Comparison of ENCODE assay signal across 19 cellular contexts in the genomic region with DNA sequence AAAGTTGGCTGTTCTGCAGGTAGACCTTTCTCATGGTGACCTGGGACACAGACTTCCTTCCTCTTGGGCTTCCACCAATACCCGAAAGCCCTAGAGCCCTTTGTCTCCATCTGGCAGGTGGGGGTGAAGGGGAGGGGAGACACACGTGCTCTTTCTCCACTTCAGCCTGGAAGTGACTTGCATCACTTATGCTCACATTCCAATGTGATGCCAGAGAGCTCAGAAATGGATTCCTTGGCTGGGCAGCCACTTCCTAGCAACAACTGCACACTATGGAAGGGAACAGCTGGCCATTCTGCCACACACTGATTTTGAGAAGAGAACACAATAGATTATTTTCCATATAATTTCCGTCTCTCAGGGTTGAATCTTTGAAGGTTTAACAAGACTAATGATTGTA. TPM values are rescaled to one million over a fixed set of nuclear protein-coding genes. Genes with fewer than 3 reads are reported as not detected.
DNase-seq lines count a peak whose midpoint lies in the region; ATAC-seq, FAIRE-seq and TF ChIP-seq lines count a peak whose summit lies in the region.
"Had no signal": no experiment of that assay in that cellular context is flagged by ENCODE, and none has a peak within 500 bp of the region (broad histone marks: within the 10 kb centered on the region; RNA-seq: fewer than 3 reads in every experiment).

No MANE protein-coding gene starts in this region.

- no peak overlapping the region for H2AK5ac ChIP-seq in IMR-90 (ENCODE audit: low read depth, low read length)

- no peak overlapping the region for H3K4ac ChIP-seq in IMR-90 (ENCODE audit: low read depth, low read length)

- H3K4me2 ChIP-seq in IMR-90 (ENCODE audit: low read depth, low read length) = no peak overlapping the region
- peak overlapping the region; percentile 44 for H3K4me2 ChIP-seq in mammary epithelial cell (ENCODE audit: insufficient read depth, low read depth, low read length)
- peak overlapping the region; percentile 47 for H3K4me2 ChIP-seq in keratinocyte (ENCODE audit: control insufficient read depth, extremely low read depth, insufficient read depth, low read depth, low read length)
- H3K4me2 ChIP-seq: BLaER1, smooth muscle cell had no signal

- H2AFZ ChIP-seq in IMR-90 (replicated peaks; ENCODE audit: low read length, poor library complexity) (no peak overlapping the region), mammary epithelial cell (ENCODE audit: low read depth, low read length) (peak overlapping the region; percentile 16), keratinocyte (ENCODE audit: control insufficient read depth, low read length) (no peak overlapping the region)

- no peak overlapping the region for H2BK20ac ChIP-seq in IMR-90 (ENCODE audit: low read depth, low read length)

- dilution Hi-C loops in IMR-90 (cut with HindIII; ENCODE audit: low sequenced_read_pairs, unreplicated experiment) = no loop called here
- dilution Hi-C loops in mammary epithelial cell (cut with HindIII; ENCODE audit: low sequenced_read_pairs) = no loop called here
- dilution Hi-C loops in keratinocyte (cut with MboI; ENCODE audit: extremely low pct_ligation_motif_present, low sequenced_read_pairs) = no loop called here

- H3K27ac ChIP-seq in IMR-90 (ENCODE audit: insufficient read depth, low read length) = no peak overlapping the region
- H3K27ac ChIP-seq in mammary epithelial cell (ENCODE audit: insufficient read depth, low read depth, low read length) = no peak overlapping the region
- no peak overlapping the region for H3K27ac ChIP-seq in keratinocyte (ENCODE audit: control insufficient read depth, insufficient read depth, low read length)
- H3K27ac ChIP-seq: BLaER1 had no signal

- no peak overlapping the region for H2BK5ac ChIP-seq in IMR-90 (ENCODE audit: low read depth, low read length, poor library complexity, severe bottlenecking)

- FAIRE-seq in keratinocyte (lab: Jason Lieb, UNC) = peak; percentile 20
- FAIRE-seq in GM12891 (lab: Jason Lieb, UNC) = no peak

- DNase-seq in AG10803 (ENCODE audit: low read depth) (peak; percentile 87), IMR-90 (peak; percentile 54), mammary epithelial cell (no peak), keratinocyte (ENCODE audit: low read depth, low spot score) (no peak), GM12891 (ENCODE audit: insufficient read length, low spot score) (no peak), left colon (no peak), NCI-H1105 (lab: John Stamatoyannopoulos, UW) (no peak)
- DNase-seq: activated CD4-positive, alpha-beta T cell treated with anti-CD3 and anti-CD28 coated beads, Interleukin-2, amount 50 U/mL, for 48 hours; anterior cingulate cortex; DMS79; MM.1S; NCI-H2107; stimulated activated naive CD4-positive, alpha-beta T cell had no signal

- H4K91ac ChIP-seq in IMR-90 (ENCODE audit: insufficient read depth, low read depth, low read length) = no peak overlapping the region

- TF ChIP-seq POLR2A in IMR-90 (IDR thresholded peaks at IDR 0.05; ENCODE audit: low read depth, low read length) = no peak
- no peak for TF ChIP-seq POLR2A in GM12891 (IDR thresholded peaks at IDR 0.05; ENCODE audit: low read depth, low read length)

- no peak overlapping the region for H3K56ac ChIP-seq in IMR-90 (ENCODE audit: extremely low read depth, insufficient read depth, low read length)

- POLR2A ChIA-PET in IMR-90 (lab: Charles Lee; ENCODE audit: unreplicated experiment) = no interaction called here

- H4K20me1 ChIP-seq in IMR-90 (ENCODE audit: insufficient read depth, low read length) (no peaks in the 10 kb centered on the region), mammary epithelial cell (ENCODE audit: insufficient read depth, low read length) (no peaks in the 10 kb centered on the region), keratinocyte (ENCODE audit: control insufficient read depth, extremely low read depth, insufficient read depth, low read length) (no peaks in the 10 kb centered on the region)
- H4K20me1 ChIP-seq: BLaER1 had no signal

- H3K79me1 ChIP-seq in IMR-90 (ENCODE audit: low read depth in 1 of 2, low read length in 2 of 2) = no peaks in the 10 kb centered on the region

- H3K79me2 ChIP-seq in mammary epithelial cell (ENCODE audit: insufficient read depth, low read length) (no peaks in the 10 kb centered on the region), keratinocyte (ENCODE audit: control insufficient read depth, insufficient read depth, low read length) (no peaks in the 10 kb centered on the region)

- intact Hi-C loops in IMR-90 (cut with micrococcal nuclease) = loop anchor here (2.0 kb wide), 1 partner anchor 15 kb away; no protein-coding TSS in a partner anchor
- intact Hi-C loops in mammary epithelial cell (cut with micrococcal nuclease) = no loop called here
- intact Hi-C loops in left colon (cut with DNase I, micrococcal nuclease) = no loop called here

- no peaks in the 10 kb centered on the region for H3K36me3 ChIP-seq in IMR-90 (ENCODE audit: control insufficient read depth, insufficient read depth, low read length)
- H3K36me3 ChIP-seq in mammary epithelial cell (ENCODE audit: insufficient read depth, low read length) = no peaks in the 10 kb centered on the region
- no peaks in the 10 kb centered on the region for H3K36me3 ChIP-seq in keratinocyte (ENCODE audit: control insufficient read depth in 2 of 2, extremely low read depth in 1 of 2, insufficient read depth in 2 of 2, low read length in 2 of 2)
- H3K36me3 ChIP-seq: BLaER1 had no signal

- no TSS peak for BruUV-seq in IMR-90 (replicated peaks; lab: Mats Ljungman, UMichigan)
- BruUV-seq in mammary epithelial cell (replicated peaks; lab: Mats Ljungman, UMichigan) = no TSS peak

- H3K14ac ChIP-seq in IMR-90 (replicated peaks; ENCODE audit: low read depth, low read length) = no peak overlapping the region

- ATAC-seq in IMR-90 (ENCODE audit: low read depth) (peak; percentile 64), left colon (no peak), esophagus mucosa (no peak)

- in situ Hi-C loops in IMR-90 (cut with MboI; ENCODE audit: low sequenced_read_pairs) = no loop called here
- in situ Hi-C loops in mammary epithelial cell (cut with MboI; ENCODE audit: low sequenced_read_pairs in 2 of 2) = no loop called here

- no peak for TF ChIP-seq CTCF in AG10803 (conservative IDR thresholded peaks at IDR 0.05; ENCODE audit: low read length)
- no peak for TF ChIP-seq CTCF in IMR-90 (conservative IDR thresholded peaks at IDR 0.05; ENCODE audit: low read depth, low read length)
- no peak for TF ChIP-seq CTCF in mammary epithelial cell (conservative IDR thresholded peaks at IDR 0.05 in 1 of 2, IDR thresholded peaks at IDR 0.05 in 1 of 2; ENCODE audit: extremely low read depth in 1 of 2, insufficient read depth in 1 of 2, low read depth in 1 of 2, low read length in 2 of 2)
- TF ChIP-seq CTCF in keratinocyte (optimal IDR thresholded peaks at IDR 0.05 in 1 of 3, IDR thresholded peaks at IDR 0.05 in 1 of 3, conservative IDR thresholded peaks at IDR 0.05 in 1 of 3; ENCODE audit: extremely low read depth in 1 of 3, insufficient read depth in 2 of 3, low read length in 3 of 3) = no peak

- H3K9ac ChIP-seq in IMR-90 (ENCODE audit: low read depth, low read length) (no peak overlapping the region), mammary epithelial cell (ENCODE audit: insufficient read depth, low read length) (no peak overlapping the region), keratinocyte (ENCODE audit: control insufficient read depth, extremely low read depth, insufficient read depth, low read length) (no peak overlapping the region)
- H3K9ac ChIP-seq: BLaER1 had no signal

- H3K9me3 ChIP-seq in IMR-90 (ENCODE audit: control insufficient read depth, insufficient read depth, low read length) (peaks cover under 1% of the 10 kb centered on the region; the same call in 1 of the 2 replicates), mammary epithelial cell (replicated peaks; ENCODE audit: insufficient read depth, low read length) (no peaks in the 10 kb centered on the region), keratinocyte (ENCODE audit: control insufficient read depth, low read depth, low read length) (no peaks in the 10 kb centered on the region)

- no peak overlapping the region for H2BK15ac ChIP-seq in IMR-90 (ENCODE audit: low read depth, low read length)

- no peak overlapping the region for H4K5ac ChIP-seq in IMR-90 (ENCODE audit: low read depth, low read length)

- H3K4me3 ChIP-seq in AG10803 (ENCODE audit: low read length) (no peak overlapping the region), IMR-90 (ENCODE audit: insufficient read depth, low read depth, low read length) (no peak overlapping the region), mammary epithelial cell (replicated peaks in 1 of 3; ENCODE audit: insufficient read depth in 1 of 3, low read depth in 2 of 3, low read length in 3 of 3) (no peak overlapping the region), keratinocyte (ENCODE audit: control insufficient read depth in 2 of 3, extremely low read depth in 1 of 3, insufficient read depth in 2 of 3, low read depth in 1 of 3, low read length in 3 of 3) (no peak overlapping the region)
- H3K4me3 ChIP-seq: BLaER1, smooth muscle cell had no signal

- no peak overlapping the region for H3K23ac ChIP-seq in IMR-90 (ENCODE audit: low read depth, low read length)

- no peak for TF ChIP-seq RAD21 in IMR-90 (IDR thresholded peaks at IDR 0.05; ENCODE audit: low read length)

- 0 out of 2 replicates have a peak, but pooled peaks cover 2% of the 10 kb centered on the region for H3K4me1 ChIP-seq in IMR-90 (ENCODE audit: control insufficient read depth, insufficient read depth, low read length)
- peaks cover 11% of the 10 kb centered on the region for H3K4me1 ChIP-seq in mammary epithelial cell (ENCODE audit: insufficient read depth, low read length)
- peaks cover 11% of the 10 kb centered on the region for H3K4me1 ChIP-seq in keratinocyte (ENCODE audit: control insufficient read depth, extremely low read depth, insufficient read depth, low read length)

- no CpG with 5 or more reads among the region's 3 CpGs for WGBS in IMR-90 (ENCODE audit: extremely low coverage in 2 of 2, insufficient read length in 1 of 2), 2 experiments
- WGBS in mammary epithelial cell (ENCODE audit: low coverage, missing lambda C conversion rate) = 60% methylated on average over 3 of the region's 3 CpGs

- H3K18ac ChIP-seq in IMR-90 (ENCODE audit: low read depth, low read length) = no peak overlapping the region

- H3K27me3 ChIP-seq in IMR-90 (ENCODE audit: control insufficient read depth, insufficient read depth, low read length) (no peaks in the 10 kb centered on the region), mammary epithelial cell (ENCODE audit: insufficient read depth, low read length) (no peaks in the 10 kb centered on the region), keratinocyte (ENCODE audit: control insufficient read depth, extremely low read depth, insufficient read depth, low read length) (no peaks in the 10 kb centered on the region)
- H3K27me3 ChIP-seq: BLaER1 had no signal

- H2AK9ac ChIP-seq in IMR-90 (replicated peaks; ENCODE audit: low read depth, low read length, poor library complexity) = no peak overlapping the region

- H4K8ac ChIP-seq in IMR-90 (ENCODE audit: low read depth in 2 of 2, low read length in 2 of 2) = no peak overlapping the region

- no peak overlapping the region for H2BK120ac ChIP-seq in IMR-90 (ENCODE audit: low read depth, low read length)

- no peaks in the 10 kb centered on the region for H3K9me1 ChIP-seq in IMR-90 (ENCODE audit: insufficient read depth, low read length)
- no peaks in the 10 kb centered on the region for H3K9me1 ChIP-seq in keratinocyte (ENCODE audit: control insufficient read depth, extremely low read depth, insufficient read depth, low read length)

- CTCF ChIA-PET in IMR-90 (lab: Yijun Ruan, JAX) = interaction anchor here (0.6 to 0.8 kb wide), 2 partner anchors 76 to 511 kb away, joined by 3 to 4 read pairs; no protein-coding TSS in a partner anchor
- CTCF ChIA-PET in mammary epithelial cell (lab: Charles Lee; ENCODE audit: low non-redundant PET) = interaction anchor here (0.6 kb wide), 1 partner anchor 109 kb away, joined by 3 read pairs; no protein-coding TSS in a partner anchor

RNA-seq across cellular contexts. Expression of a gene that starts 36.3 kb away (rescaled TPM):
- total RNA-seq in IMR-90 (2012; rRNA removed) = not detected in 2 replicates
- polyA plus RNA-seq in IMR-90 (2012; rRNA removed) = not detected in 2 replicates
- polyA plus RNA-seq in IMR-90 (2012; cell fraction: cytosol; rRNA removed) = not detected in 2 replicates
- polyA plus RNA-seq in IMR-90 (2012; cell fraction: nucleus; rRNA removed; ENCODE audit: low replicate concordance) = not detected in 2 replicates
- total RNA-seq in mammary epithelial cell = not detected
- polyA plus RNA-seq in mammary epithelial cell = not detected
- not detected for polyA minus RNA-seq in mammary epithelial cell
- not detected in 3 replicates for polyA plus RNA-seq in keratinocyte
- not detected for polyA plus RNA-seq in keratinocyte (2011; ENCODE audit: low read depth)
- not detected in 2 replicates for polyA plus RNA-seq in keratinocyte (2011; cell fraction: cytosol; rRNA removed)
- not detected in 2 replicates for polyA plus RNA-seq in keratinocyte (2011; cell fraction: nucleus; rRNA removed)
- polyA plus RNA-seq in keratinocyte (2012; ENCODE audit: low replicate concordance) = not detected in 2 replicates
- not detected in 3 replicates for polyA minus RNA-seq in keratinocyte
- polyA minus RNA-seq in keratinocyte (2011; cell fraction: cytosol; rRNA and poly(A)+ RNA removed) = not detected
- polyA minus RNA-seq in keratinocyte (2011; cell fraction: nucleus; rRNA and poly(A)+ RNA removed) = not detected in 2 replicates
- not detected for polyA plus RNA-seq in GM12891 (2012; ENCODE audit: low read depth, missing spikeins)
- total RNA-seq in left colon = not detected
- total RNA-seq in esophagus mucosa = not detected
- total RNA-seq: dermis microvascular lymphatic vessel endothelial cell, fibroblast of villous mesenchyme, osteoblast, smooth muscle cell had no signal
- polyA plus RNA-seq: smooth muscle cell had no signal

Comparison
In these comparisons a context has a peak if more than half of its experiments do, and no peak if none do; other contexts are left out.
1. DNase-seq: peak in AG10803 (single experiment) and IMR-90 (single experiment); none in mammary epithelial cell (single experiment), keratinocyte (single experiment), GM12891 (single experiment), left colon (0 of 2) and NCI-H1105 (single experiment).